ENCODE assay signal across 26 cellular contexts in genomic region chr6:136161950-136162349, GRCh38.
"Had no signal": no experiment of that assay in that cellular context is flagged by ENCODE, and none has a peak within 500 bp of the region (broad histone marks: within the 10 kb centered on the region; RNA-seq: fewer than 3 reads in every experiment).

No MANE protein-coding gene starts in this region.

- H3K9me3 ChIP-seq: adrenal gland, ascending aorta, esophagus muscularis mucosa, pancreas, prostate gland, testis, transverse colon had no signal

- DNase-seq: activated CD4-positive, alpha-beta T cell treated with anti-CD3 and anti-CD28 coated beads for 48 hours; activated CD4-positive, alpha-beta T cell treated with anti-CD3 and anti-CD28 coated beads, Interleukin-2, amount 50 U/mL, for 48 hours; activated CD8-positive, alpha-beta memory T cell treated with anti-CD3 and anti-CD28 coated beads, Interleukin-2, amount 50 U/mL, for 4 hours; activated effector memory CD4-positive, alpha-beta T cell treated with anti-CD3 and anti-CD28 coated beads, Interleukin-2, amount 50 U/mL, for 16 hours; activated naive CD4-positive, alpha-beta T cell treated with anti-CD3 and anti-CD28 coated beads for 36 hours; activated naive CD8-positive, alpha-beta T cell treated with anti-CD3 and anti-CD28 coated beads for 36 hours; activated T-cell treated with anti-CD3 and anti-CD28 coated beads, Interleukin-2, amount 50 U/mL, for 1 hour; adrenal gland; central memory CD4-positive, alpha-beta T cell; foreskin keratinocyte; midbrain; naive thymus-derived CD4-positive, alpha-beta T cell; pancreas; stimulated activated CD4-positive, alpha-beta T cell treated with anti-CD3 and anti-CD28 coated beads, Interleukin-2, amount 100 ng/mL, for 48 hours; stimulated activated naive CD8-positive, alpha-beta T cell treated with anti-CD3 and anti-CD28 coated beads, Interleukin-15, Interleukin-2, amounts not matched to agents 100 U/mL and 50 U/mL, for 24 hours; T-helper 9 cell; testis; transverse colon; WERI-Rb-1 had no signal

- H3K27ac ChIP-seq: adrenal gland, ascending aorta, esophagus muscularis mucosa, foreskin keratinocyte, pancreas, prostate gland, testis, transverse colon, WERI-Rb-1 had no signal

- H3K27ac Mint-ChIP-seq: activated naive CD4-positive, alpha-beta T cell treated with anti-CD3 and anti-CD28 coated beads for 36 hours; activated naive CD8-positive, alpha-beta T cell treated with anti-CD3 and anti-CD28 coated beads for 36 hours; activated T-helper 1 cell treated with anti-CD3 and anti-CD28 coated beads, Interleukin-12 subunit alpha, Interleukin-12 subunit beta, Interleukin-2, Interleukin-4 antibody, amounts not matched to agents 30 ng/mL and 10 ng/mL and 1 ng/mL, durations not matched to agents 14 hours and 24 hours and 36 hours; brain; naive thymus-derived CD4-positive, alpha-beta T cell; T-helper 1 cell treated with Interleukin-12 subunit alpha and Interleukin-12 subunit beta and Interleukin-4 antibody, amounts not matched to agents 30 μg/mL and 1 μg/mL, for 36 hours had no signal

- H3K4me3 Mint-ChIP-seq: activated naive CD4-positive, alpha-beta T cell treated with anti-CD3 and anti-CD28 coated beads for 36 hours; activated naive CD8-positive, alpha-beta T cell treated with anti-CD3 and anti-CD28 coated beads for 36 hours; activated T-helper 1 cell treated with anti-CD3 and anti-CD28 coated beads, Interleukin-12 subunit alpha, Interleukin-12 subunit beta, Interleukin-2, Interleukin-4 antibody, amounts not matched to agents 30 ng/mL and 10 ng/mL and 1 ng/mL, durations not matched to agents 14 hours and 24 hours and 36 hours; brain; naive thymus-derived CD4-positive, alpha-beta T cell; T-helper 1 cell treated with Interleukin-12 subunit alpha and Interleukin-12 subunit beta and Interleukin-4 antibody, amounts not matched to agents 30 μg/mL and 1 μg/mL, for 36 hours had no signal

- H3K4me1 ChIP-seq: ascending aorta, foreskin keratinocyte, prostate gland, transverse colon had no signal

- H3K36me3 ChIP-seq: adrenal gland, ascending aorta, pancreas, prostate gland, transverse colon, WERI-Rb-1 had no signal

- H3K27me3 ChIP-seq: adrenal gland, ascending aorta, esophagus muscularis mucosa, pancreas, testis, transverse colon had no signal

- H3K4me1 Mint-ChIP-seq: naive thymus-derived CD4-positive, alpha-beta T cell had no signal

- H3K27me3 Mint-ChIP-seq: activated naive CD8-positive, alpha-beta T cell treated with anti-CD3 and anti-CD28 coated beads for 36 hours; brain had no signal

- ATAC-seq: activated CD4-positive, CD25-positive, alpha-beta regulatory T cell treated with anti-CD3 and anti-CD28 coated beads, Interleukin-2, amount 50 U/mL, for 24 hours; foreskin keratinocyte; naive thymus-derived CD4-positive, alpha-beta T cell; pancreas; stimulated activated naive CD8-positive, alpha-beta T cell treated with anti-CD3 and anti-CD28 coated beads, Interleukin-15, Interleukin-2, amounts not matched to agents 100 U/mL and 50 U/mL, for 24 hours had no signal

- H3K4me3 ChIP-seq: adrenal gland, ascending aorta, esophagus muscularis mucosa, pancreas, prostate gland, testis, transverse colon had no signal
